31 cellular contexts compared by ENCODE assay signal in the genomic region with DNA sequence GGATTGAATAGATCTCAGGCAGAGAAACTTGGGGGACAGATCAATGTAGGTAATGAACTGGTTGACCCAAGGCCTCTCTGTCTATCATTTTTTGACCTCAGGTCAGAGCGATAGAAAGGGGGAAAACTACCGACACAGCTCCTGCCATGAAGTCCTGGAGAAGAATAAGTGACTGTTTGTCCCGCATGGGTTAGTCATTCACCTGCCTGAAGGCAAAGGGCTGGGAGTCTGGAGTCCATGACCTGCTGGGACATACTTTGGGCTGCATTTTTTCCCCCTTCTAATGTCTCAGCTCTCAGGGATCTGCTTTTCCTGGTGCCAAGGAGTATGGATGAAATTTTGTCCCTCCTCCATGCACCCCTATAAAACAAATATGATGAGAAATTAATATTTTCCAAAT. TPM values are rescaled to one million over a fixed set of nuclear protein-coding genes. Genes with fewer than 3 reads are reported as not detected.
A peak's percentile ranks its signal among the peaks of the same experiment; 100 is the strongest.
DNase-seq lines count a peak whose midpoint lies in the region; ATAC-seq and TF ChIP-seq lines count a peak whose summit lies in the region.
"Had no signal": no experiment of that assay in that cellular context is flagged by ENCODE, and none has a peak within 500 bp of the region (broad histone marks: within the 10 kb centered on the region; RNA-seq: fewer than 3 reads in every experiment).

No MANE protein-coding gene starts in this region.

- H4K20me1 ChIP-seq in hepatocyte (ENCODE audit: insufficient read depth, poor library complexity, severe bottlenecking): peaks cover 7% of the 10 kb centered on the region
- H4K20me1 ChIP-seq in neural progenitor cell (ENCODE audit: low read depth): peaks cover 16% of the 10 kb centered on the region

- no peak overlapping the region for H3K27ac Mint-ChIP-seq in neural progenitor cell
- H3K27ac Mint-ChIP-seq: activated naive CD8-positive, alpha-beta T cell treated with anti-CD3 and anti-CD28 coated beads, Interleukin-2, amount 10 ng/mL, durations not matched to agents 7 days and 5 days; B cell; CD8-positive, alpha-beta T cell; effector memory CD8-positive, alpha-beta T cell had no signal

- H3K4me1 Mint-ChIP-seq in neural progenitor cell: peaks cover 43% of the 10 kb centered on the region

- H3K9me2 ChIP-seq in hepatocyte (replicated peaks; ENCODE audit: insufficient read depth): no peaks in the 10 kb centered on the region

- H3K36me3 ChIP-seq in hepatocyte (replicated peaks; ENCODE audit: insufficient read depth, low read depth) (no peaks in the 10 kb centered on the region), neural progenitor cell (no peaks in the 10 kb centered on the region), tibial artery (no peaks in the 10 kb centered on the region), MG63 (no peaks in the 10 kb centered on the region)
- H3K36me3 ChIP-seq: lower lobe of right lung, thyroid gland had no signal

- H3K4me3 ChIP-seq in hepatocyte (no peak overlapping the region), neural progenitor cell (no peak overlapping the region), tibial artery (no peak overlapping the region), MG63 (no peak overlapping the region)
- H3K4me3 ChIP-seq: coronary artery, lower lobe of right lung, thyroid gland had no signal

- H3K27me3 ChIP-seq in hepatocyte (no peaks in the 10 kb centered on the region), neural progenitor cell (no peaks in the 10 kb centered on the region), tibial artery (no peaks in the 10 kb centered on the region), MG63 (no peaks in the 10 kb centered on the region)
- H3K27me3 ChIP-seq: thyroid gland had no signal

- no peak overlapping the region for H2AFZ ChIP-seq in hepatocyte
- no peak overlapping the region for H2AFZ ChIP-seq in neural progenitor cell (replicated peaks)

- DNase-seq in ELF-1 (ENCODE audit: low read depth, low spot score) (peak; percentile 58), RPMI7951 (ENCODE audit: low read depth) (peak; percentile 19), hepatocyte (ENCODE audit: low spot score) (no peak), neural progenitor cell (ENCODE audit: low spot score) (no peak), tibial artery (no peak), Right ventricle myocardium superior (no peak), MG63 (no peak), LoVo (ENCODE audit: low spot score) (no peak)
- DNase-seq: ACHN; activated CD4-positive, CD25-positive, alpha-beta regulatory T cell; activated gamma-delta T cell treated with Interleukin-2 at 50 U/mL for 16 hours; activated naive CD8-positive, alpha-beta T cell treated with anti-CD3 and anti-CD28 coated beads, Interleukin-2, amount 10 ng/mL, durations not matched to agents 7 days and 5 days; activated T-cell treated with anti-CD3 and anti-CD28 coated beads, Interleukin-2, amount 50 U/mL, for 48 hours; CD8-positive, alpha-beta T cell; DMS153; effector memory CD8-positive, alpha-beta T cell; foreskin fibroblast; Karpas-422; lower lobe of right lung; NCI-H446; NCI-H774; stimulated activated CD4-positive, alpha-beta T cell treated with anti-CD3 and anti-CD28 coated beads, Interleukin-4, amount 100 ng/mL, for 1 hour; thyroid gland had no signal

- H3K9me3 Mint-ChIP-seq in neural progenitor cell: no peaks in the 10 kb centered on the region
- H3K9me3 Mint-ChIP-seq: activated naive CD8-positive, alpha-beta T cell treated with anti-CD3 and anti-CD28 coated beads, Interleukin-2, amount 10 ng/mL, durations not matched to agents 7 days and 5 days; CD8-positive, alpha-beta T cell; effector memory CD8-positive, alpha-beta T cell had no signal

- ATAC-seq in Right ventricle myocardium superior (ENCODE audit: poor library complexity): no peak
- ATAC-seq: CD8-positive, alpha-beta T cell; effector memory CD8-positive, alpha-beta T cell; esophagus mucosa; HCT116; lower lobe of right lung; sciatic nerve had no signal

- H3K4me3 Mint-ChIP-seq in neural progenitor cell: peak overlapping the region; percentile 96

- H3K36me3 Mint-ChIP-seq in neural progenitor cell: no peaks in the 10 kb centered on the region
- H3K36me3 Mint-ChIP-seq: activated naive CD8-positive, alpha-beta T cell treated with anti-CD3 and anti-CD28 coated beads, Interleukin-2, amount 10 ng/mL, durations not matched to agents 7 days and 5 days; CD8-positive, alpha-beta T cell had no signal

- peaks cover 29% of the 10 kb centered on the region for H3K4me1 ChIP-seq in hepatocyte (ENCODE audit: insufficient read depth)
- H3K4me1 ChIP-seq in neural progenitor cell: peaks cover 26% of the 10 kb centered on the region
- H3K4me1 ChIP-seq in tibial artery: peaks cover 0 to 27% (median 12%) of the 10 kb centered on the region in 4 donors

- no peaks in the 10 kb centered on the region for H3K9me3 ChIP-seq in hepatocyte (ENCODE audit: low read depth)
- H3K9me3 ChIP-seq in neural progenitor cell (ENCODE audit: low read depth): no peaks in the 10 kb centered on the region
- H3K9me3 ChIP-seq in tibial artery: no peaks in the 10 kb centered on the region
- H3K9me3 ChIP-seq in MG63: no peaks in the 10 kb centered on the region
- H3K9me3 ChIP-seq: lower lobe of right lung, thyroid gland had no signal

- peaks cover 6% of the 10 kb centered on the region for H3K27me3 Mint-ChIP-seq in neural progenitor cell (ENCODE audit: insufficient read depth, low read depth)

- WGBS in hepatocyte (ENCODE audit: low lambda C conversion rate, missing lambda C conversion rate): 63% methylated on average over 3 of the region's 3 CpGs

- H3K27ac ChIP-seq in hepatocyte: peak overlapping the region; percentile 23
- no peak overlapping the region for H3K27ac ChIP-seq in neural progenitor cell
- H3K27ac ChIP-seq in tibial artery: no peak overlapping the region
- H3K27ac ChIP-seq: coronary artery, lower lobe of right lung, RWPE1, SK-N-MC, thyroid gland had no signal

- no peak overlapping the region for H3K9ac ChIP-seq in neural progenitor cell

- no peak for TF ChIP-seq CTCF in hepatocyte (IDR thresholded peaks at IDR 0.05; ENCODE audit: poor library complexity)
- TF ChIP-seq CTCF in neural progenitor cell (IDR thresholded peaks at IDR 0.05): no peak
- TF ChIP-seq CTCF in tibial artery (IDR thresholded peaks at IDR 0.05): no peak

- intact Hi-C loops in tibial artery (cut with DNase I; ENCODE audit: low total_unique reads) (loop anchor here (5.0 to 10.0 kb wide), 2 partner anchors 85 to 143 kb away; no protein-coding TSS in a partner anchor), Right ventricle myocardium superior (cut with DNase I) (loop anchor here (5.0 kb wide), 1 partner anchor 80 kb away; no protein-coding TSS in a partner anchor)

- no peak overlapping the region for H3K4me2 ChIP-seq in hepatocyte
- no peak overlapping the region for H3K4me2 ChIP-seq in neural progenitor cell

- peaks cover 31% of the 10 kb centered on the region for H3F3A ChIP-seq in neural progenitor cell (ENCODE audit: low read depth)

- H3K79me2 ChIP-seq in hepatocyte (peaks cover 21% of the 10 kb centered on the region), neural progenitor cell (ENCODE audit: low read depth) (peaks cover 29% of the 10 kb centered on the region)

RNA-seq across cellular contexts. Expression of a gene that starts 1.6 kb away (rescaled TPM):
- total RNA-seq in RPMI7951 (2014; rRNA removed; shearing (Covaris generic)): 9.0 and 10.5 TPM in 2 replicates
- total RNA-seq in hepatocyte (27.7 and 28.3 TPM in 2 replicates), neural progenitor cell (ENCODE audit: low replicate concordance) (30.3 and 32.0 TPM in 2 replicates), Right ventricle myocardium superior (8.6 TPM)
- 16.4 and 21.9 TPM in 2 replicates for polyA plus RNA-seq in hepatocyte
- total RNA-seq in MG63 (2014; rRNA removed; shearing (Covaris generic); ENCODE audit: low replicate concordance): 1.4 and 2.3 TPM in 2 replicates
- total RNA-seq: activated naive CD8-positive, alpha-beta T cell treated with anti-CD3 and anti-CD28 coated beads, Interleukin-2, amount 10 ng/mL, durations not matched to agents 7 days and 5 days; CD8-positive, alpha-beta T cell; G401 had no signal

Comparison
In these comparisons a context has a peak if more than half of its experiments do, and no peak if none do; other contexts are left out.
1. DNase-seq: peak in ELF-1 (single experiment) and RPMI7951 (single experiment); none in hepatocyte (single experiment), neural progenitor cell (single experiment), tibial artery (0 of 2), Right ventricle myocardium superior (single experiment), MG63 (single experiment) and LoVo (single experiment).